ENCODE assay signal across 8 cellular contexts in the genomic region with DNA sequence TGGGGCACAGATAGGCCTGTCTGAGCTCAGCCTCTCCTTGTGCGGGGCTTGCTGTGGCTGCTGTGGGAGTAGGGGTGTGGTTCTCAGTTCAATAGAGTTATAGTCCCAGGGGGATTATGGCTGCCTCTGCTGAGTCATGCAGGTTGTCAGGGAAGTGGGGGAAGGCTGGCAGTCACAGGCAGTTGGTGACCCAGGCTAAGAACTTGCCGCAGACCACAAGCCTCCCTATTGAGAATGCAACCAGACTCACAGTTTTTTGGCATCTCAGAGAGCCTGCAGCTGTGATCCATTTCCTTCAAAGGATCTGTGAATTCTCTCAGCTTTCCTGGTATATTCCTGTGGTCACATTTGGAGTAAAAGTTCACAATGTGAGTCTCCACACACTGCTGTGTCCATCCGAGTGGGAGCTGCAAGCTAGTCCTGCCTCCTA.
DNase-seq lines count a peak whose midpoint lies in the region; ATAC-seq and TF ChIP-seq lines count a peak whose summit lies in the region.

No MANE protein-coding gene starts in this region.

- no peak for TF ChIP-seq POLR2A in prostate gland (IDR thresholded peaks at IDR 0.05)
- no peak for TF ChIP-seq POLR2A in transverse colon (IDR thresholded peaks at IDR 0.05)

- peak; percentile 98 for ATAC-seq in GM18907 (IDR thresholded peaks at IDR 0.05; ENCODE audit: unreplicated experiment)
- ATAC-seq in HG03139 (IDR thresholded peaks at IDR 0.05; ENCODE audit: unreplicated experiment): peak; percentile 92

- no peaks in the 10 kb centered on the region for H3K4me1 ChIP-seq in prostate gland (replicated peaks)
- no peaks in the 10 kb centered on the region for H3K4me1 ChIP-seq in transverse colon

- no peak overlapping the region for H3K9ac ChIP-seq in SK-N-MC (ENCODE audit: insufficient read length)

- CTCF ChIA-PET in AG04449 (lab: Yijun Ruan, JAX): interaction anchor here (0.6 to 1.4 kb wide), 2 partner anchors 331 to 378 kb away, joined by 3 read pairs; no protein-coding TSS in a partner anchor

- H3K27ac ChIP-seq in SK-N-MC (peak overlapping the region; percentile 67; the same call in 1 of the 2 replicates), prostate gland (no peak overlapping the region), transverse colon (no peak overlapping the region)

- no peaks in the 10 kb centered on the region for H3K36me3 ChIP-seq in SK-N-MC (ENCODE audit: insufficient read depth, low read length)
- no peaks in the 10 kb centered on the region for H3K36me3 ChIP-seq in prostate gland
- no peaks in the 10 kb centered on the region for H3K36me3 ChIP-seq in transverse colon

- WGBS in prostate gland: 73% methylated on average over 3 of the region's 3 CpGs
- WGBS in transverse colon (ENCODE audit: low coverage in 1 of 2), 2 donors: 78% methylated on average over 3 of the region's 3 CpGs; no CpG with 5 or more reads in 1 of the 2 donors

- intact Hi-C loops in prostate gland (cut with DNase I): no loop called here
- intact Hi-C loops in transverse colon (cut with DNase I; ENCODE audit: low total_unique reads): no loop called here

- H3K9me3 ChIP-seq in SK-N-MC (ENCODE audit: low read depth, low read length) (no peaks in the 10 kb centered on the region), prostate gland (no peaks in the 10 kb centered on the region), transverse colon (no peaks in the 10 kb centered on the region)

- TF ChIP-seq EP300 in transverse colon (IDR thresholded peaks at IDR 0.05; ENCODE audit: low read depth): no peak

- in situ Hi-C loops in transverse colon (cut with MboI; ENCODE audit: low pct_ligation_motif_present in 1 of 4, low pct_unique_long_range_greater_than_20kb in 1 of 4, low sequenced_read_pairs in 3 of 4): no loop called here

- TF ChIP-seq CTCF in AG04449 (IDR thresholded peaks at IDR 0.05; ENCODE audit: insufficient read depth, low read length, missing control alignments) (no peak), prostate gland (IDR thresholded peaks at IDR 0.05) (no peak), transverse colon (IDR thresholded peaks at IDR 0.05) (no peak)

- H3K4me3 ChIP-seq in AG04449 (ENCODE audit: low read depth, low read length): no peak overlapping the region
- peak overlapping the region; percentile 9; the same call in 1 of the 2 replicates for H3K4me3 ChIP-seq in SK-N-MC
- H3K4me3 ChIP-seq in prostate gland: no peak overlapping the region
- H3K4me3 ChIP-seq in transverse colon: no peak overlapping the region

- DNase-seq in AG04449 (ENCODE audit: low read depth, low spot score) (peak; percentile 51), SK-N-MC (ENCODE audit: low read depth, low spot score) (no peak), kidney glomerular epithelial cell (lab: John Stamatoyannopoulos, UW) (peak; percentile 11), prostate gland (ENCODE audit: low spot score) (no peak), transverse colon (no peak), globus pallidus (ENCODE audit: low spot score) (no peak)

- POLR2A ChIA-PET in AG04449 (lab: Yijun Ruan, JAX): no interaction called here

- H3K27me3 ChIP-seq in prostate gland (replicated peaks; ENCODE audit: insufficient read depth): no peaks in the 10 kb centered on the region
- H3K27me3 ChIP-seq in transverse colon: no peaks in the 10 kb centered on the region

Comparison
In these comparisons a context has a peak if more than half of its experiments do, and no peak if none do; other contexts are left out.
1. DNase-seq: peak in AG04449 (single experiment) and kidney glomerular epithelial cell (single experiment); none in SK-N-MC (single experiment), prostate gland (single experiment), transverse colon (single experiment) and globus pallidus (single experiment).